18 cellular contexts compared by ENCODE assay signal in the genomic region with DNA sequence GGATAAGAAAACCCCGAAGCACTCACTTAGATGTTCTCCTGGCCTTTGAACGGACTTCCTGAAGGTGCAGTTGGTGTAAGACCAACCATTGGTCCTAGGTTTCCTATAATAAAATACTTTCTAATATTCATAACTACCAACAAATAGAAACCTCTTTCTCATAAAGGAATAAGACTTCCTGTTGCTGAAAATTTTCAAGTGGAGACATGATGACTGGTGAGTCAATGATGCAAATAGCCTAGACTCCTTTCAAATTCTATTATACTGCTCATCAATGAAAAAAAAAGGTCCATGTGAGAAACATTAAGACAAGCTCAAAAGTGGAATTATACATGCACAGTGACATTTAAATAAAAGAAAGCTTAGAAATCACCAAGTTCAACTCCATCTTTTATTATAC.
DNase-seq lines count a peak whose midpoint lies in the region; ATAC-seq and TF ChIP-seq lines count a peak whose summit lies in the region.
"Had no signal": no experiment of that assay in that cellular context is flagged by ENCODE, and none has a peak within 500 bp of the region (broad histone marks: within the 10 kb centered on the region; RNA-seq: fewer than 3 reads in every experiment).

No MANE protein-coding gene starts in this region.

- POLR2A ChIA-PET in CD4-positive, alpha-beta T cell (lab: Charles Lee) = no interaction called here
- POLR2A ChIA-PET in OCI-LY7 (lab: Charles Lee) = interaction anchor here (0.7 to 1.5 kb wide), 4 partner anchors 11 to 53 kb away, joined by 3 to 4 read pairs (median 3); no protein-coding TSS in a partner anchor
- POLR2A ChIA-PET in SK-N-SH (lab: Yijun Ruan, JAX) = no interaction called here

- WGBS in SK-N-SH (ENCODE audit: low lambda C conversion rate) = 0% methylated on average over 2 of the region's 2 CpGs

- no peaks in the 10 kb centered on the region for H3K9me2 ChIP-seq in OCI-LY7 (ENCODE audit: insufficient read depth, low read length)
- H3K9me2 ChIP-seq in SK-N-SH = no peaks in the 10 kb centered on the region

- H3K4me3 ChIP-seq in BLaER1 = no peak overlapping the region
- peak overlapping the region; percentile 58 for H3K4me3 ChIP-seq in OCI-LY7 (ENCODE audit: low read depth, low read length, poor library complexity, severe bottlenecking)
- no peak overlapping the region for H3K4me3 ChIP-seq in SK-N-SH (ENCODE audit: low read depth in 2 of 2, low read length in 1 of 2)
- H3K4me3 ChIP-seq: left ventricle myocardium inferior, transverse colon had no signal

- H3K4me1 Mint-ChIP-seq in CD4-positive, alpha-beta T cell (ENCODE audit: low read depth) = peaks cover 66% of the 10 kb centered on the region

- H3K36me3 Mint-ChIP-seq in CD4-positive, alpha-beta T cell (ENCODE audit: low read depth) = no peaks in the 10 kb centered on the region

- H4K20me1 ChIP-seq in BLaER1 = no peaks in the 10 kb centered on the region; the same call in 1 of the 2 replicates
- H4K20me1 ChIP-seq in OCI-LY7 (ENCODE audit: insufficient read depth, low read length) = no peaks in the 10 kb centered on the region
- no peaks in the 10 kb centered on the region for H4K20me1 ChIP-seq in SK-N-SH (ENCODE audit: insufficient read depth)

- no peak overlapping the region; the same call in 1 of the 2 replicates for H2AFZ ChIP-seq in OCI-LY7 (ENCODE audit: low read length)
- no peak overlapping the region for H2AFZ ChIP-seq in SK-N-SH (ENCODE audit: low read depth)

- intact Hi-C loops in CD4-positive, alpha-beta T cell (cut with DNase I, micrococcal nuclease) = no loop called here
- intact Hi-C loops in OCI-LY7 (cut with micrococcal nuclease; ENCODE audit: unreplicated experiment) = no loop called here

- peak overlapping the region; percentile 95 for H3K27ac Mint-ChIP-seq in CD4-positive, alpha-beta T cell

- no peaks in the 10 kb centered on the region for H3K9me3 ChIP-seq in BLaER1
- H3K9me3 ChIP-seq in CD4-positive, alpha-beta T cell (ENCODE audit: control insufficient read depth, low read length) = no peaks in the 10 kb centered on the region
- H3K9me3 ChIP-seq in OCI-LY7 (ENCODE audit: low read length) = peaks cover 12% of the 10 kb centered on the region; the same call in 1 of the 2 replicates
- no peaks in the 10 kb centered on the region for H3K9me3 ChIP-seq in SK-N-SH
- H3K9me3 ChIP-seq: left ventricle myocardium inferior, neutrophil, transverse colon had no signal

- no peak for TF ChIP-seq RAD21 in SK-N-SH (IDR thresholded peaks at IDR 0.05; ENCODE audit: low read length)

- H3K9ac ChIP-seq in BLaER1 = no peak overlapping the region
- no peak overlapping the region for H3K9ac ChIP-seq in SK-N-SH

- H3F3A ChIP-seq in SK-N-SH (replicated peaks; ENCODE audit: insufficient read depth) = no peaks in the 10 kb centered on the region

- DNase-seq in CD4-positive, alpha-beta T cell = no peak
- DNase-seq in OCI-LY7 (ENCODE audit: low spot score) = no peak
- DNase-seq in epithelial cell of prostate (ENCODE audit: low read depth, low spot score) = peak; percentile 33
- no peak for DNase-seq in SK-N-SH
- DNase-seq in dermis blood vessel endothelial cell = no peak
- DNase-seq in middle frontal gyrus (ENCODE audit: extremely low spot score, low spot score) = no peak
- DNase-seq: activated T-cell treated with anti-CD3 and anti-CD28 coated beads, Interleukin-2, amount 50 U/mL, for 4 hours; brain microvascular endothelial cell; cortex of kidney; left ventricle myocardium inferior; NCI-H187 treated with DMSO at 0.1 percent for 48 hours; NCI-H226; NCI-H774; Right ventricle myocardium superior; stimulated activated CD4-positive, alpha-beta T cell treated with anti-CD3 and anti-CD28 coated beads, Interleukin-2, amount 100 ng/mL, for 24 hours; transverse colon had no signal

- no peaks in the 10 kb centered on the region for H3K79me2 ChIP-seq in OCI-LY7 (ENCODE audit: insufficient read depth, low read depth, low read length)
- no peaks in the 10 kb centered on the region for H3K79me2 ChIP-seq in SK-N-SH (ENCODE audit: insufficient read depth)

- no peaks in the 10 kb centered on the region for H3K36me3 ChIP-seq in BLaER1
- H3K36me3 ChIP-seq in OCI-LY7 (ENCODE audit: insufficient read depth, low read length) = no peaks in the 10 kb centered on the region
- H3K36me3 ChIP-seq in SK-N-SH (replicated peaks in 1 of 2; ENCODE audit: control insufficient read depth in 1 of 2, insufficient read depth in 2 of 2, low read length in 1 of 2) = no peaks in the 10 kb centered on the region
- H3K36me3 ChIP-seq: brain microvascular endothelial cell, left ventricle myocardium inferior, neutrophil, transverse colon had no signal

- no peaks in the 10 kb centered on the region for H3K9me3 Mint-ChIP-seq in CD4-positive, alpha-beta T cell

- no peak overlapping the region for H3K27ac ChIP-seq in BLaER1
- H3K27ac ChIP-seq in CD4-positive, alpha-beta T cell (ENCODE audit: low read depth, low read length) = peak overlapping the region; percentile 23
- H3K27ac ChIP-seq in OCI-LY7 (ENCODE audit: low read depth, low read length, poor library complexity, severe bottlenecking) = no peak overlapping the region
- H3K27ac ChIP-seq in epithelial cell of prostate = peak overlapping the region; percentile 34
- no peak overlapping the region for H3K27ac ChIP-seq in SK-N-SH (ENCODE audit: low read depth in 2 of 2, low read length in 1 of 2)
- H3K27ac ChIP-seq: brain microvascular endothelial cell, left ventricle myocardium inferior, neutrophil, transverse colon had no signal

- peak overlapping the region; percentile 68 for H3K4me2 ChIP-seq in BLaER1
- H3K4me2 ChIP-seq in OCI-LY7 (ENCODE audit: low read length) = peak overlapping the region; percentile 65
- H3K4me2 ChIP-seq in SK-N-SH = no peak overlapping the region

- no peak for TF ChIP-seq EP300 in SK-N-SH (IDR thresholded peaks at IDR 0.05; ENCODE audit: borderline replicate concordance in 1 of 2, low read depth in 1 of 2, low read length in 1 of 2)

- ATAC-seq in CD4-positive, alpha-beta T cell (ENCODE audit: poor library complexity) = no peak

- peak overlapping the region; percentile 73 for H3K4me3 Mint-ChIP-seq in CD4-positive, alpha-beta T cell

- no peak for TF ChIP-seq CTCF in CD4-positive, alpha-beta T cell (IDR thresholded peaks at IDR 0.05)
- no peak for TF ChIP-seq CTCF in OCI-LY7 (conservative IDR thresholded peaks at IDR 0.05; ENCODE audit: low read length)
- TF ChIP-seq CTCF in SK-N-SH (IDR thresholded peaks at IDR 0.05) = no peak

- CTCF ChIA-PET in CD4-positive, alpha-beta T cell (lab: Charles Lee) = no interaction called here
- CTCF ChIA-PET in OCI-LY7 (lab: Charles Lee; ENCODE audit: unreplicated experiment) (interaction anchor here (1.5 kb wide), 1 partner anchor 83 kb away, joined by 3 read pairs; no protein-coding TSS in a partner anchor), SK-N-SH (lab: Yijun Ruan, JAX) (no interaction called here)

- H3K4me1 ChIP-seq in BLaER1 (peaks cover 26% of the 10 kb centered on the region), OCI-LY7 (ENCODE audit: insufficient read depth, low read length, poor library complexity, severe bottlenecking) (peaks cover 49% of the 10 kb centered on the region), SK-N-SH (ENCODE audit: control insufficient read depth in 1 of 2, insufficient read depth in 2 of 2, low read depth in 1 of 2, low read length in 1 of 2) (no peaks in the 10 kb centered on the region)
- H3K4me1 ChIP-seq: left ventricle myocardium inferior, transverse colon had no signal

- H3K27me3 ChIP-seq in BLaER1 = no peaks in the 10 kb centered on the region
- no peaks in the 10 kb centered on the region for H3K27me3 ChIP-seq in CD4-positive, alpha-beta T cell (ENCODE audit: control insufficient read depth, insufficient read depth, low read length)
- no peaks in the 10 kb centered on the region for H3K27me3 ChIP-seq in SK-N-SH (ENCODE audit: insufficient read depth)
- H3K27me3 ChIP-seq: brain microvascular endothelial cell, transverse colon had no signal

- H3K27me3 Mint-ChIP-seq in CD4-positive, alpha-beta T cell = no peaks in the 10 kb centered on the region

- no TSS peak for BruUV-seq in OCI-LY7 (replicated peaks; lab: Mats Ljungman, UMichigan)

TF ChIP-seq in SK-N-SH, 30 proteins besides CTCF, POLR2A, EP300 and RAD21 (continues in another document):
- TF ChIP-seq JUND (IDR thresholded peaks at IDR 0.05) (no peak), ELF1 (IDR thresholded peaks at IDR 0.05) (no peak), TAF1 (IDR thresholded peaks at IDR 0.05; ENCODE audit: borderline replicate concordance, low read depth, low read length) (no peak), TEAD4 (IDR thresholded peaks at IDR 0.05; ENCODE audit: borderline replicate concordance, insufficient read depth) (no peak), RFX5 (IDR thresholded peaks at IDR 0.05; ENCODE audit: low read length) (no peak), SMC3 (IDR thresholded peaks at IDR 0.05; ENCODE audit: low read depth, low read length) (no peak), SIN3A (IDR thresholded peaks at IDR 0.05; ENCODE audit: borderline replicate concordance, low read depth, low read length) (no peak), CHD2 (IDR thresholded peaks at IDR 0.05; ENCODE audit: low read length, partially characterized antibody) (no peak), RXRA (IDR thresholded peaks at IDR 0.05; ENCODE audit: borderline replicate concordance, low read depth) (no peak), GABPA (IDR thresholded peaks at IDR 0.05; ENCODE audit: low read depth) (no peak)
- TF ChIP-seq, protein P1, sequence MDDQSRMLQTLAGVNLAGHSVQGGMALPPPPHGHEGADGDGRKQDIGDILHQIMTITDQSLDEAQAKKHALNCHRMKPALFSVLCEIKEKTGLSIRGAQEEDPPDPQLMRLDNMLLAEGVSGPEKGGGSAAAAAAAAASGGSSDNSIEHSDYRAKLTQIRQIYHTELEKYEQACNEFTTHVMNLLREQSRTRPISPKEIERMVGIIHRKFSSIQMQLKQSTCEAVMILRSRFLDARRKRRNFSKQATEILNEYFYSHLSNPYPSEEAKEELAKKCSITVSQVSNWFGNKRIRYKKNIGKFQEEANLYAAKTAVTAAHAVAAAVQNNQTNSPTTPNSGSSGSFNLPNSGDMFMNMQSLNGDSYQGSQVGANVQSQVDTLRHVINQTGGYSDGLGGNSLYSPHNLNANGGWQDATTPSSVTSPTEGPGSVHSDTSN (IDR thresholded peaks at IDR 0.05) = no peak

Comparison
In these comparisons a context has a peak if more than half of its experiments do, and no peak if none do; other contexts are left out.
1. H3K27ac ChIP-seq: peak in CD4-positive, alpha-beta T cell (single experiment) and epithelial cell of prostate (single experiment); none in BLaER1 (single experiment), OCI-LY7 (single experiment) and SK-N-SH (0 of 2).